Comparison of ENCODE assay signal across 28 cellular contexts in genomic region chr15:93238641-93239040, GRCh38.
"Had no signal": no experiment of that assay in that cellular context is flagged by ENCODE, and none has a peak within 500 bp of the region (broad histone marks: within the 10 kb centered on the region; RNA-seq: fewer than 3 reads in every experiment).

No MANE protein-coding gene starts in this region.

- H3K36me3 ChIP-seq: brain microvascular endothelial cell, gastrocnemius medialis, WERI-Rb-1 had no signal

- DNase-seq: activated B cell treated with CpG ODN at 0.5 μM for 24 hours; activated CD4-positive, alpha-beta T cell treated with anti-CD3 and anti-CD28 coated beads for 48 hours; activated CD4-positive, alpha-beta T cell treated with anti-CD3 and anti-CD28 coated beads, Interleukin-2, amount 50 U/mL, for 1 hour; activated CD4-positive, alpha-beta T cell treated with anti-CD3 and anti-CD28 coated beads, Interleukin-2, amount 50 U/mL, for 48 hours; activated CD8-positive, alpha-beta memory T cell treated with anti-CD3 and anti-CD28 coated beads for 24 hours; activated CD8-positive, alpha-beta T cell treated with anti-CD3 and anti-CD28 coated beads for 36 hours; activated effector memory CD4-positive, alpha-beta T cell treated with Interleukin-2 at 50 U/mL for 16 hours; activated gamma-delta T cell treated with Interleukin-2 at 50 U/mL for 16 hours; activated naive CD4-positive, alpha-beta T cell treated with anti-CD3 and anti-CD28 coated beads, Interleukin-2, amount 50 U/mL, for 16 hours; activated naive CD4-positive, alpha-beta T cell treated with Interleukin-2 at 50 U/mL for 16 hours; activated T-cell treated with anti-CD3 and anti-CD28 coated beads, Interleukin-2, amount 50 U/mL, for 4 hours; amniotic stem cell; anterior cingulate cortex; brain microvascular endothelial cell; effector CD8-positive, alpha-beta T cell; foreskin keratinocyte; gastrocnemius medialis; glutamatergic neuron; T-helper 1 cell; T-helper 17 cell; T1000; WERI-Rb-1 had no signal

- H3K9me3 ChIP-seq: gastrocnemius medialis had no signal

- FAIRE-seq: astrocyte, bronchial epithelial cell had no signal

- ATAC-seq: activated CD4-positive, CD25-positive, alpha-beta regulatory T cell treated with anti-CD3 and anti-CD28 coated beads, Interleukin-2, amount 50 U/mL, for 24 hours; activated CD8-positive, alpha-beta T cell treated with anti-CD3 and anti-CD28 coated beads for 36 hours; activated T-cell treated with anti-CD3 and anti-CD28 coated beads, Interleukin-2, amount 50 U/mL, for 4 hours; activated T-helper 17 cell treated with anti-CD3 and anti-CD28 coated beads, Interleukin-2, amount 50 U/mL, for 72 hours; esophagus mucosa; foreskin keratinocyte; gastrocnemius medialis; T-helper 17 cell had no signal

- H3K4me1 ChIP-seq: foreskin keratinocyte, gastrocnemius medialis had no signal

- H3K4me3 ChIP-seq: coronary artery, gastrocnemius medialis had no signal

- H3K27ac ChIP-seq: brain microvascular endothelial cell, coronary artery, foreskin keratinocyte, gastrocnemius medialis, WERI-Rb-1 had no signal

- H3K27me3 ChIP-seq: brain microvascular endothelial cell, gastrocnemius medialis had no signal
